ENCODE assay signal across 10 cellular contexts in genomic region chr18:46072959-46073358, GRCh38. TPM values are rescaled to one million over a fixed set of nuclear protein-coding genes. Genes with fewer than 3 reads are reported as not detected.
A peak's percentile ranks its signal among the peaks of the same experiment; 100 is the strongest.
DNase-seq lines count a peak whose midpoint lies in the region; ATAC-seq and TF ChIP-seq lines count a peak whose summit lies in the region.
"Had no signal": no experiment of that assay in that cellular context is flagged by ENCODE, and none has a peak within 500 bp of the region (broad histone marks: within the 10 kb centered on the region; RNA-seq: fewer than 3 reads in every experiment).

No MANE protein-coding gene starts in this region.

- intact Hi-C loops in Right ventricle myocardium inferior (cut with DNase I), result loop anchor here (5.0 kb wide), 3 partner anchors 106 to 406 kb away; partner anchors contain the start of gene EPG5

- peaks cover 0 to 26% of the 10 kb centered on the region in 2 donors for H3K4me1 ChIP-seq in right atrium auricular region

- CTCF ChIA-PET in activated CD4-positive, alpha-beta memory T cell treated with anti-CD3 and anti-CD28 coated beads, Interleukin-2, amount 10 ng/mL, durations not matched to agents 7 days and 5 days (lab: Charles Lee), result interaction anchor here (0.6 to 3.4 kb wide), 35 partner anchors 9 to 410 kb away, joined by 3 to 40 read pairs (median 5); partner anchors contain the start of gene ATP5F1A

- peaks cover 6% of the 10 kb centered on the region for H3K36me3 ChIP-seq in right atrium auricular region
- H3K36me3 ChIP-seq: cardiac muscle cell had no signal

- H3K36me3 Mint-ChIP-seq in activated CD4-positive, alpha-beta memory T cell treated with anti-CD3 and anti-CD28 coated beads, Interleukin-2, amount 10 ng/mL, durations not matched to agents 7 days and 5 days (ENCODE audit: low read depth), result peaks cover 9% of the 10 kb centered on the region
- no peaks in the 10 kb centered on the region for H3K36me3 Mint-ChIP-seq in immature natural killer cell
- H3K36me3 Mint-ChIP-seq in stimulated activated naive B cell treated with anti-CD40 and anti-IgM and Interleukin-4, amounts not matched to agents 10 μg/mL and 1 μg/mL and 100 μg/mL, for 72 hours, result peaks cover 4 to 23% of the 10 kb centered on the region in 2 donors

- H3K4me3 Mint-ChIP-seq in activated CD4-positive, alpha-beta memory T cell treated with anti-CD3 and anti-CD28 coated beads, Interleukin-2, amount 10 ng/mL, durations not matched to agents 7 days and 5 days, result peak overlapping the region; percentile 76
- peak overlapping the region; percentile 76 to 90 (median 85) for H3K4me3 Mint-ChIP-seq in immature natural killer cell
- H3K4me3 Mint-ChIP-seq in stimulated activated naive B cell treated with anti-CD40 and anti-IgM and Interleukin-4, amounts not matched to agents 10 μg/mL and 1 μg/mL and 100 μg/mL, for 72 hours, result peak overlapping the region; percentile 81 to 86

- H3K4me1 Mint-ChIP-seq in activated CD4-positive, alpha-beta memory T cell treated with anti-CD3 and anti-CD28 coated beads, Interleukin-2, amount 10 ng/mL, durations not matched to agents 7 days and 5 days, result peaks cover 31% of the 10 kb centered on the region
- peaks cover 49% of the 10 kb centered on the region in 2 donors for H3K4me1 Mint-ChIP-seq in immature natural killer cell
- peaks cover 24 to 38% of the 10 kb centered on the region in 2 donors for H3K4me1 Mint-ChIP-seq in stimulated activated naive B cell treated with anti-CD40 and anti-IgM and Interleukin-4, amounts not matched to agents 10 μg/mL and 1 μg/mL and 100 μg/mL, for 72 hours

- peaks cover 5% of the 10 kb centered on the region for H3K27me3 Mint-ChIP-seq in activated CD4-positive, alpha-beta memory T cell treated with anti-CD3 and anti-CD28 coated beads, Interleukin-2, amount 10 ng/mL, durations not matched to agents 7 days and 5 days
- no peaks in the 10 kb centered on the region for H3K27me3 Mint-ChIP-seq in immature natural killer cell (ENCODE audit: low read depth in 3 of 3)
- H3K27me3 Mint-ChIP-seq in stimulated activated naive B cell treated with anti-CD40 and anti-IgM and Interleukin-4, amounts not matched to agents 10 μg/mL and 1 μg/mL and 100 μg/mL, for 72 hours, result peaks cover 19% of the 10 kb centered on the region in 2 donors

- no peak overlapping the region for H3K27ac ChIP-seq in right atrium auricular region
- H3K27ac ChIP-seq: cardiac muscle cell had no signal

- no peak for ATAC-seq in Right ventricle myocardium inferior
- no peak for ATAC-seq in stimulated activated naive B cell treated with anti-CD40 and anti-IgM and Interleukin-4, amounts not matched to agents 10 μg/mL and 1 μg/mL and 100 μg/mL, for 72 hours (replicated peaks)
- ATAC-seq in HG03442 (IDR thresholded peaks at IDR 0.05; ENCODE audit: unreplicated experiment), result no peak

- no peak overlapping the region for H3K27ac Mint-ChIP-seq in activated CD4-positive, alpha-beta memory T cell treated with anti-CD3 and anti-CD28 coated beads, Interleukin-2, amount 10 ng/mL, durations not matched to agents 7 days and 5 days
- peak overlapping the region in 4 of 6 donors; percentile 12 to 76 (median 70) for H3K27ac Mint-ChIP-seq in immature natural killer cell
- H3K27ac Mint-ChIP-seq in stimulated activated naive B cell treated with anti-CD40 and anti-IgM and Interleukin-4, amounts not matched to agents 10 μg/mL and 1 μg/mL and 100 μg/mL, for 72 hours, result peak overlapping the region; percentile 42

- H3K9me3 Mint-ChIP-seq in activated CD4-positive, alpha-beta memory T cell treated with anti-CD3 and anti-CD28 coated beads, Interleukin-2, amount 10 ng/mL, durations not matched to agents 7 days and 5 days, result no peaks in the 10 kb centered on the region
- H3K9me3 Mint-ChIP-seq in immature natural killer cell, result no peaks in the 10 kb centered on the region
- no peaks in the 10 kb centered on the region for H3K9me3 Mint-ChIP-seq in stimulated activated naive B cell treated with anti-CD40 and anti-IgM and Interleukin-4, amounts not matched to agents 10 μg/mL and 1 μg/mL and 100 μg/mL, for 72 hours

- TF ChIP-seq CTCF in right atrium auricular region (IDR thresholded peaks at IDR 0.05), result no peak

- H3K27me3 ChIP-seq in right atrium auricular region, result no peaks in the 10 kb centered on the region
- H3K27me3 ChIP-seq: cardiac muscle cell had no signal

- H3K4me3 ChIP-seq in right atrium auricular region, result no peak overlapping the region

- peaks cover 0 to under 1% of the 10 kb centered on the region in 2 donors for H3K9me3 ChIP-seq in right atrium auricular region

- DNase-seq in Right ventricle myocardium inferior (ENCODE audit: missing footprints) (peak; percentile 31), right atrium auricular region (ENCODE audit: low spot score) (no peak), immature natural killer cell (no peak), NK-92 (lab: John Stamatoyannopoulos, UW; ENCODE audit: unreplicated experiment) (no peak), SW 1271 (lab: John Stamatoyannopoulos, UW) (no peak)
- no peak for DNase-seq in activated CD4-positive, alpha-beta memory T cell treated with anti-CD3 and anti-CD28 coated beads, Interleukin-2, amount 10 ng/mL, durations not matched to agents 7 days and 5 days
- DNase-seq in stimulated activated naive B cell treated with anti-CD40 and anti-IgM and Interleukin-4, amounts not matched to agents 10 μg/mL and 1 μg/mL and 100 μg/mL, for 72 hours, result no peak
- DNase-seq: stimulated activated CD4-positive, alpha-beta T cell treated with anti-CD3 and anti-CD28 coated beads, Interleukin-4, amount 100 ng/mL, for 1 hour had no signal

- POLR2A ChIA-PET in activated CD4-positive, alpha-beta memory T cell treated with anti-CD3 and anti-CD28 coated beads, Interleukin-2, amount 10 ng/mL, durations not matched to agents 7 days and 5 days (lab: Charles Lee), result interaction anchor here (0.6 to 3.8 kb wide), 11 partner anchors 17 to 386 kb away, joined by 3 to 30 read pairs (median 4); partner anchors contain the start of gene HAUS1

RNA-seq across cellular contexts. Expression of gene PSTPIP2, which starts 0.9 kb away (rescaled TPM):
- total RNA-seq in Right ventricle myocardium inferior (2.0 TPM), right atrium auricular region (1 to 10 TPM; 3.4 to 3.9 TPM)
- 1 to 10 TPM; 7.9 to 8.3 TPM for total RNA-seq in activated CD4-positive, alpha-beta memory T cell treated with anti-CD3 and anti-CD28 coated beads, Interleukin-2, amount 10 ng/mL, durations not matched to agents 7 days and 5 days
- polyA plus RNA-seq in immature natural killer cell, result 10 to 100 TPM; 27.7 to 37.7 (median 31.6) TPM

RNA-seq across cellular contexts. Expression of gene ATP5F1A, which starts 25.1 kb away (rescaled TPM):
- total RNA-seq in Right ventricle myocardium inferior (1,797 TPM), right atrium auricular region (1,000 to 10,000 TPM in 1 of 2 donors, 100 to 1,000 TPM in 1; 785 to 1,543 TPM)
- 100 to 1,000 TPM; 282 to 287 TPM for total RNA-seq in activated CD4-positive, alpha-beta memory T cell treated with anti-CD3 and anti-CD28 coated beads, Interleukin-2, amount 10 ng/mL, durations not matched to agents 7 days and 5 days
- 100 to 1,000 TPM; 429 to 774 (median 468) TPM for polyA plus RNA-seq in immature natural killer cell

RNA-seq across cellular contexts. Expression of gene HAUS1, which starts 31.2 kb away (rescaled TPM):
- total RNA-seq in Right ventricle myocardium inferior (7.1 TPM), right atrium auricular region (10 to 100 TPM; 12.5 to 16.8 TPM)
- 10 to 100 TPM; 59.2 to 63.2 TPM for total RNA-seq in activated CD4-positive, alpha-beta memory T cell treated with anti-CD3 and anti-CD28 coated beads, Interleukin-2, amount 10 ng/mL, durations not matched to agents 7 days and 5 days
- 10 to 100 TPM; 33.3 to 54.1 (median 44.3) TPM for polyA plus RNA-seq in immature natural killer cell
